Comparison of ENCODE assay signal across 16 cellular contexts in the genomic region with DNA sequence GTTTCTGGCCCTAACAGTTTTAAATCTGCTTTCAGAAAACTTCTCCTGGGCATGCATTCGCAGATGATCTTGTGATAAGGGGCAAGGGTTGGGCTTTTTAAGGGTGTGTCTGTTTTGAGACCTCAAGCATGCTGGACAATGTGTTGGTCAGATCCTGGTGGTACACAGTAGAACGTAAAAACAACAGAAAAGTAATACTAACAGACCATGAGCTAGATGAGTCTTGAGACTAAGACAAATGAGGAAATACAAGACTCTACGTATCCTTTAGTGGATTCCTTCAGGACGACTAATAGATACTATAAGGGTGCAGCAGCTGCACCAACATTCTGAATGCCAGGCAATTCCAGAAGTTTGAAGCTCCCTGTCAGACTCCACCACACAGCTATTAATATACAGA.
A peak's percentile ranks its signal among the peaks of the same experiment; 100 is the strongest.
DNase-seq lines count a peak whose midpoint lies in the region; ATAC-seq and TF ChIP-seq lines count a peak whose summit lies in the region.
"Had no signal": no experiment of that assay in that cellular context is flagged by ENCODE, and none has a peak within 500 bp of the region (broad histone marks: within the 10 kb centered on the region; RNA-seq: fewer than 3 reads in every experiment).

No MANE protein-coding gene starts in this region.

- no peaks in the 10 kb centered on the region for H3K36me3 ChIP-seq in RWPE2 (ENCODE audit: low read depth)
- no peaks in the 10 kb centered on the region for H3K36me3 ChIP-seq in osteoblast (ENCODE audit: insufficient read depth, low read length)
- H3K36me3 ChIP-seq: heart right ventricle had no signal

- no peaks in the 10 kb centered on the region for H3K79me2 ChIP-seq in osteoblast (ENCODE audit: insufficient read depth, low read length)

- H3K27me3 ChIP-seq in RWPE2 (ENCODE audit: insufficient read depth, poor library complexity, severe bottlenecking) = no peaks in the 10 kb centered on the region
- H3K27me3 ChIP-seq in osteoblast (ENCODE audit: insufficient read depth, low read length) = no peaks in the 10 kb centered on the region
- H3K27me3 ChIP-seq: heart right ventricle had no signal

- DNase-seq in Daoy (ENCODE audit: low read depth) (peak; percentile 12), RWPE2 (ENCODE audit: low spot score) (no peak), fibroblast of gingiva (ENCODE audit: low read depth) (peak; percentile 63), osteoblast (ENCODE audit: insufficient read length, low spot score, missing footprints) (no peak), NCI-H1092 (lab: John Stamatoyannopoulos, UW) (no peak), KG1 (lab: John Stamatoyannopoulos, UW) (no peak), GM20000 (ENCODE audit: low spot score) (no peak)
- DNase-seq: activated naive CD4-positive, alpha-beta T cell treated with anti-CD3 and anti-CD28 coated beads, Interleukin-2, amount 10 ng/mL, durations not matched to agents 7 days and 5 days; CD8-positive, alpha-beta memory T cell; heart right ventricle; Karpas-422; NCI-H1694 treated with DMSO at 0.1 percent for 48 hours; NCI-H526; T-helper 2 cell had no signal

- H3K4me1 ChIP-seq in RWPE2 (ENCODE audit: insufficient read depth, poor library complexity, severe bottlenecking) = no peaks in the 10 kb centered on the region
- H3K4me1 ChIP-seq in osteoblast (ENCODE audit: insufficient read depth, low read length) = no peaks in the 10 kb centered on the region
- H3K4me1 ChIP-seq: heart right ventricle had no signal

- H2AFZ ChIP-seq in osteoblast (ENCODE audit: low read length) = peak overlapping the region; percentile 45

- H3K9me3 ChIP-seq in RWPE2 (ENCODE audit: severe bottlenecking) (no peaks in the 10 kb centered on the region), osteoblast (ENCODE audit: low read depth, low read length) (no peaks in the 10 kb centered on the region)
- H3K9me3 ChIP-seq: heart right ventricle had no signal

- H3K27ac ChIP-seq in RWPE2 (ENCODE audit: poor library complexity, severe bottlenecking) (peak overlapping the region; percentile 36), osteoblast (ENCODE audit: low read depth, low read length) (no peak overlapping the region)
- H3K27ac ChIP-seq: heart right ventricle had no signal

- H3K4me3 ChIP-seq in RWPE2 (ENCODE audit: severe bottlenecking) (no peak overlapping the region), osteoblast (ENCODE audit: insufficient read depth, low read length) (no peak overlapping the region)
- H3K4me3 ChIP-seq: heart right ventricle had no signal

- H4K20me1 ChIP-seq in osteoblast (ENCODE audit: insufficient read depth, low read length) = no peaks in the 10 kb centered on the region

- peak; percentile 74; the same call in 2 of the 3 replicates for ATAC-seq in RWPE2 (ENCODE audit: low read depth)
- no peak for ATAC-seq in HG03439 (IDR thresholded peaks at IDR 0.05; ENCODE audit: unreplicated experiment)
- ATAC-seq: heart right ventricle, left lobe of liver had no signal

- TF ChIP-seq CTCF in RWPE2 (IDR thresholded peaks at IDR 0.05; ENCODE audit: poor library complexity, severe bottlenecking) (no peak), osteoblast (IDR thresholded peaks at IDR 0.05; ENCODE audit: extremely low read depth, low read depth, low read length) (no peak), GM20000 (IDR thresholded peaks at IDR 0.05; ENCODE audit: extremely low read depth, missing control alignments) (no peak)

- H3K4me2 ChIP-seq in osteoblast (ENCODE audit: insufficient read depth, low read length) = no peak overlapping the region

Comparison
In these comparisons a context has a peak if more than half of its experiments do, and no peak if none do; other contexts are left out.
1. DNase-seq: peak in Daoy (single experiment) and fibroblast of gingiva (single experiment); none in RWPE2 (single experiment), osteoblast (single experiment), NCI-H1092 (single experiment), KG1 (single experiment) and GM20000 (single experiment).